In genomic region chr5:134111741-134112647, GRCh38 we compare ENCODE assay signal across 10 cellular contexts. TPM values are rescaled to one million over a fixed set of nuclear protein-coding genes. Genes with fewer than 3 reads are reported as not detected.
DNase-seq lines count a peak whose midpoint lies in the region; ATAC-seq and TF ChIP-seq lines count a peak whose summit lies in the region.
"Had no signal": no experiment of that assay in that cellular context is flagged by ENCODE, and none has a peak within 500 bp of the region (broad histone marks: within the 10 kb centered on the region; RNA-seq: fewer than 3 reads in every experiment).

No MANE protein-coding gene starts in this region.

- no peaks in the 10 kb centered on the region for H3K9me3 Mint-ChIP-seq in activated naive CD8-positive, alpha-beta T cell treated with anti-CD3 and anti-CD28 coated beads, Interleukin-2, amount 50 U/mL, for 24 hours
- H3K9me3 Mint-ChIP-seq in naive thymus-derived CD8-positive, alpha-beta T cell, result no peaks in the 10 kb centered on the region

- peak overlapping the region; percentile 95 for H3K27ac Mint-ChIP-seq in activated naive CD8-positive, alpha-beta T cell treated with anti-CD3 and anti-CD28 coated beads, Interleukin-2, amount 50 U/mL, for 24 hours
- H3K27ac Mint-ChIP-seq in naive thymus-derived CD8-positive, alpha-beta T cell, result peak overlapping the region; percentile 76 to 98 (median 95)

- POLR2A ChIA-PET in naive thymus-derived CD8-positive, alpha-beta T cell (lab: Charles Lee), result interaction anchor here (0.6 to 1.1 kb wide), 3 partner anchors 65 to 414 kb away, joined by 3 to 4 read pairs (median 4); partner anchors contain the start of genes JADE2 and SKP1

- H3K36me3 Mint-ChIP-seq in activated naive CD8-positive, alpha-beta T cell treated with anti-CD3 and anti-CD28 coated beads, Interleukin-2, amount 50 U/mL, for 24 hours (ENCODE audit: low read depth), result peaks cover 8% of the 10 kb centered on the region
- peaks cover 9 to 16% (median 16%) of the 10 kb centered on the region in 3 donors for H3K36me3 Mint-ChIP-seq in naive thymus-derived CD8-positive, alpha-beta T cell

- peak; percentile 76 for ATAC-seq in activated naive CD8-positive, alpha-beta T cell treated with anti-CD3 and anti-CD28 coated beads, Interleukin-2, amount 50 U/mL, for 24 hours
- peak; percentile 2 to 16 for ATAC-seq in naive thymus-derived CD8-positive, alpha-beta T cell
- ATAC-seq in HG03469 (IDR thresholded peaks at IDR 0.05; ENCODE audit: unreplicated experiment), result no peak

- DNase-seq in GM10266 (ENCODE audit: extremely low spot score), result peak; percentile 55
- DNase-seq in activated naive CD8-positive, alpha-beta T cell treated with anti-CD3 and anti-CD28 coated beads, Interleukin-2, amount 50 U/mL, for 24 hours, result no peak
- DNase-seq in naive thymus-derived CD8-positive, alpha-beta T cell, result peak in 1 of 10 donors; percentile 25
- DNase-seq in NCI-H1436 (lab: John Stamatoyannopoulos, UW), result no peak
- no peak for DNase-seq in NCI-H345 treated with DMSO at 0.1 percent for 48 hours (lab: John Stamatoyannopoulos, UW; ENCODE audit: unreplicated experiment)
- no peak for DNase-seq in KBM-7
- DNase-seq: colonic mucosa, NCI-H1092 had no signal

- no peaks in the 10 kb centered on the region for H3K9me3 ChIP-seq in KOPT-K1 (ENCODE audit: insufficient read depth, low read length, poor library complexity, severe bottlenecking)
- H3K9me3 ChIP-seq: colonic mucosa had no signal

- H3K36me3 ChIP-seq in KOPT-K1 (ENCODE audit: insufficient read depth, low read length), result peaks cover 16% of the 10 kb centered on the region
- H3K36me3 ChIP-seq: colonic mucosa had no signal

- H3K4me1 Mint-ChIP-seq in activated naive CD8-positive, alpha-beta T cell treated with anti-CD3 and anti-CD28 coated beads, Interleukin-2, amount 50 U/mL, for 24 hours, result peaks cover 67% of the 10 kb centered on the region
- peaks cover 45 to 71% (median 63%) of the 10 kb centered on the region in 4 donors for H3K4me1 Mint-ChIP-seq in naive thymus-derived CD8-positive, alpha-beta T cell

- peak overlapping the region; percentile 52 for H3K4me3 Mint-ChIP-seq in activated naive CD8-positive, alpha-beta T cell treated with anti-CD3 and anti-CD28 coated beads, Interleukin-2, amount 50 U/mL, for 24 hours
- H3K4me3 Mint-ChIP-seq in naive thymus-derived CD8-positive, alpha-beta T cell, result peak overlapping the region; percentile 66 to 99 (median 96)

- peaks cover 5% of the 10 kb centered on the region for H3K27me3 Mint-ChIP-seq in activated naive CD8-positive, alpha-beta T cell treated with anti-CD3 and anti-CD28 coated beads, Interleukin-2, amount 50 U/mL, for 24 hours
- peaks cover 0 to 4% (median 0%) of the 10 kb centered on the region in 5 donors for H3K27me3 Mint-ChIP-seq in naive thymus-derived CD8-positive, alpha-beta T cell

- H3K27ac ChIP-seq in KOPT-K1 (ENCODE audit: low read depth, low read length, poor library complexity, severe bottlenecking), result peak overlapping the region; percentile 92
- H3K27ac ChIP-seq: colonic mucosa had no signal

- in situ Hi-C loops in KBM-7 (cut with MboI; ENCODE audit: low pct_unique_long_range_greater_than_20kb, low sequenced_read_pairs), result no loop called here

- TF ChIP-seq CTCF in GM10266 (IDR thresholded peaks at IDR 0.05; ENCODE audit: control insufficient read depth, insufficient read depth, low read depth, missing control alignments), result no peak

RNA-seq across cellular contexts. Expression of gene TCF7, which starts 2.5 kb away (rescaled TPM):
- total RNA-seq in naive thymus-derived CD8-positive, alpha-beta T cell, result 100 to 1,000 TPM; 910 to 911 TPM
- polyA plus RNA-seq in naive thymus-derived CD8-positive, alpha-beta T cell, result 100 to 1,000 TPM; 207 to 600 (median 328) TPM
